Comparison of ENCODE assay signal across 1 cellular context in the genomic region with DNA sequence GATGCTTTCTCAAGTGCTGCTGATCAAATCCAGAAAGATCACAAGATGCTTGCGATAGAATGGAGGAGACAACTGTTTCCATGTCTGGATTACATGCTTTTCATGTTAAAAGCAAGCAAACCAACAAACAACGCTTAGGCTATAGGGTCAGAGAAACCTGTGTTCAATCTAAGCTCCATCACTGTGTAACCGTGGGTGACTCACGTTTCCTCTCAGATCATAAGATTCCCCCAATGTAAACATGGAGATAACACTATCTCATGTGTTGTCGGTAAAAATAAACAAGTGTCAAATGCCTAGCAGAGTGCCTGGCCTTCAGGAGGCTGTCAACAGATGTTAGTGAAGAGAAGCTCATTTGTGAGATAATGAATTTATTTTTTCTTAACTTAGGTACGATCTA.
TF ChIP-seq lines count a peak whose summit lies in the region.

No MANE protein-coding gene starts in this region.

TF ChIP-seq in SK-N-SH, 30 proteins besides CTCF, POLR2A, EP300 and RAD21 (continued from another document):
- TF ChIP-seq ZBTB33 (IDR thresholded peaks at IDR 0.05; ENCODE audit: borderline replicate concordance, low read depth) (no peak), NRF1 (IDR thresholded peaks at IDR 0.05; ENCODE audit: low read depth, low read length) (no peak), USF1 (IDR thresholded peaks at IDR 0.05; ENCODE audit: borderline replicate concordance, low read depth) (no peak), SMC3 (IDR thresholded peaks at IDR 0.05; ENCODE audit: low read depth, low read length) (no peak), GABPA (IDR thresholded peaks at IDR 0.05; ENCODE audit: low read depth) (no peak), EZH2phosphoT487 (IDR thresholded peaks at IDR 0.05; ENCODE audit: borderline replicate concordance, low read depth) (no peak), TEAD4 (IDR thresholded peaks at IDR 0.05; ENCODE audit: borderline replicate concordance, insufficient read depth) (no peak), JUND (IDR thresholded peaks at IDR 0.05) (peak; percentile 48), POLR2AphosphoS5 (IDR thresholded peaks at IDR 0.05; ENCODE audit: low read depth, low read length) (no peak)
- TF ChIP-seq, protein P1, sequence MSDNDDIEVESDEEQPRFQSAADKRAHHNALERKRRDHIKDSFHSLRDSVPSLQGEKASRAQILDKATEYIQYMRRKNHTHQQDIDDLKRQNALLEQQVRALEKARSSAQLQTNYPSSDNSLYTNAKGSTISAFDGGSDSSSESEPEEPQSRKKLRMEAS (IDR thresholded peaks at IDR 0.05; ENCODE audit: low read depth): 0 out of 2 replicates have a peak, but pooled peaks have one; percentile 27
- TF ChIP-seq, protein P2, sequence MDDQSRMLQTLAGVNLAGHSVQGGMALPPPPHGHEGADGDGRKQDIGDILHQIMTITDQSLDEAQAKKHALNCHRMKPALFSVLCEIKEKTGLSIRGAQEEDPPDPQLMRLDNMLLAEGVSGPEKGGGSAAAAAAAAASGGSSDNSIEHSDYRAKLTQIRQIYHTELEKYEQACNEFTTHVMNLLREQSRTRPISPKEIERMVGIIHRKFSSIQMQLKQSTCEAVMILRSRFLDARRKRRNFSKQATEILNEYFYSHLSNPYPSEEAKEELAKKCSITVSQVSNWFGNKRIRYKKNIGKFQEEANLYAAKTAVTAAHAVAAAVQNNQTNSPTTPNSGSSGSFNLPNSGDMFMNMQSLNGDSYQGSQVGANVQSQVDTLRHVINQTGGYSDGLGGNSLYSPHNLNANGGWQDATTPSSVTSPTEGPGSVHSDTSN (IDR thresholded peaks at IDR 0.05): peak; percentile 31; the same call in 1 of the 2 replicates
- TF ChIP-seq, protein P3, sequence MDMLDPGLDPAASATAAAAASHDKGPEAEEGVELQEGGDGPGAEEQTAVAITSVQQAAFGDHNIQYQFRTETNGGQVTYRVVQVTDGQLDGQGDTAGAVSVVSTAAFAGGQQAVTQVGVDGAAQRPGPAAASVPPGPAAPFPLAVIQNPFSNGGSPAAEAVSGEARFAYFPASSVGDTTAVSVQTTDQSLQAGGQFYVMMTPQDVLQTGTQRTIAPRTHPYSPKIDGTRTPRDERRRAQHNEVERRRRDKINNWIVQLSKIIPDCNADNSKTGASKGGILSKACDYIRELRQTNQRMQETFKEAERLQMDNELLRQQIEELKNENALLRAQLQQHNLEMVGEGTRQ (IDR thresholded peaks at IDR 0.05; ENCODE audit: borderline replicate concordance, low read depth, low read length): no peak
